Comparison of ENCODE assay signal across 8 cellular contexts in the genomic region with DNA sequence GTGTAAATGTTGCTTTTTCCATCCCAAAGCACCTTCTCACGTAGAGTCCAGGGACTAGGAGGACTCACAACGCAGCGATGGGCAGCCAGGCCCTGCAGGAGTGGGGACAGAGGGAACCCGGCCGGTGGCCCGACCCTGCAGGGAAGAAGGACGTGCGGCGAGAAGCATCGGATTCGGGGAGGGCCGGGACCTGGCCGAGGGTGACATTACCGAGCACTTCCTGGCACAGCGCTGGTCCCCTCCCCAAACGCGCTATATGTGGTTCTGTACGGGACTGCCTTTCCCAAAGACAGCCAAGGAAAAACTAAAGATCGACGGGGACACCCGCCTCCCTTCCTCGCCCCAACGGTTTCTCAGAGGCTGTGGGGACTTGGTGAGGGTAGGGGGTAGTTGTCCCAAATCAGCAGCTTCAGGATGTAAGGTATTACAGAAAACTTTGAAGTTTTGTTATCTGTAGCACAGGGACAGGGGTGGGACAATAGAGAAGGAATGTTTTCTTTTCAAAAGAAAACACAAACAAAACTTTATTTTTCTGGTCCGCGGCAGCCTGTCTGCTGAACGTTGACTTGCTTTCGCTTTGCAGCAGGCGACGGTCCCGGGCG. TPM values are rescaled to one million over a fixed set of nuclear protein-coding genes. Genes with fewer than 3 reads are reported as not detected.
DNase-seq lines count a peak whose midpoint lies in the region; ATAC-seq and TF ChIP-seq lines count a peak whose summit lies in the region.

No MANE protein-coding gene starts in this region.

- H3K27me3 ChIP-seq in osteoblast (ENCODE audit: insufficient read depth, low read length): peaks cover 23% of the 10 kb centered on the region

- H3K4me1 ChIP-seq in osteoblast (ENCODE audit: insufficient read depth, low read length): peaks cover 22% of the 10 kb centered on the region

- H3K36me3 ChIP-seq in osteoblast (ENCODE audit: insufficient read depth, low read length): no peaks in the 10 kb centered on the region

- no peak for TF ChIP-seq CTCF in NB4 (IDR thresholded peaks at IDR 0.05; ENCODE audit: low read depth, low read length)
- TF ChIP-seq CTCF in osteoblast (IDR thresholded peaks at IDR 0.05; ENCODE audit: extremely low read depth, low read depth, low read length): no peak

- ATAC-seq in GM21737 (IDR thresholded peaks at IDR 0.05; ENCODE audit: unreplicated experiment) (no peak), GM21367 (IDR thresholded peaks at IDR 0.05; ENCODE audit: unreplicated experiment) (no peak)

- no peak overlapping the region for H3K27ac ChIP-seq in osteoblast (ENCODE audit: low read depth, low read length)

- DNase-seq in EL (peak; percentile 26), NB4 (ENCODE audit: low read depth) (peak; percentile 71), glomerular visceral epithelial cell (ENCODE audit: extremely low spot score) (peak; percentile 20), osteoblast (ENCODE audit: insufficient read length, low spot score, missing footprints) (peak; percentile 87), NCI-H128 (lab: John Stamatoyannopoulos, UW; ENCODE audit: unreplicated experiment) (no peak)
- DNase-seq in activated effector memory CD4-positive, alpha-beta T cell treated with anti-CD3 and anti-CD28 coated beads, Interleukin-2, amount 50 U/mL, for 16 hours: peak; percentile 74

- H3K79me2 ChIP-seq in osteoblast (ENCODE audit: insufficient read depth, low read length): peaks cover 28% of the 10 kb centered on the region

- peaks cover 2% of the 10 kb centered on the region for H4K20me1 ChIP-seq in osteoblast (ENCODE audit: insufficient read depth, low read length)

- peak overlapping the region; percentile 81 for H3K4me3 ChIP-seq in NB4 (ENCODE audit: low read depth, low read length)
- H3K4me3 ChIP-seq in osteoblast (ENCODE audit: insufficient read depth, low read length): peak overlapping the region; percentile 92

- peak overlapping the region; percentile 90 for H3K4me2 ChIP-seq in osteoblast (ENCODE audit: insufficient read depth, low read length)

- TF ChIP-seq POLR2A in NB4 (IDR thresholded peaks at IDR 0.05; ENCODE audit: extremely low read depth, insufficient read length): no peak

- H3K9me3 ChIP-seq in osteoblast (ENCODE audit: low read depth, low read length): no peaks in the 10 kb centered on the region

- H2AFZ ChIP-seq in osteoblast (ENCODE audit: low read length): peak overlapping the region; percentile 92

RNA-seq across cellular contexts. Expression of a gene that starts 0.9 kb away (rescaled TPM):
- 7.1 and 8.0 TPM in 2 replicates for total RNA-seq in osteoblast
